In the genomic region with DNA sequence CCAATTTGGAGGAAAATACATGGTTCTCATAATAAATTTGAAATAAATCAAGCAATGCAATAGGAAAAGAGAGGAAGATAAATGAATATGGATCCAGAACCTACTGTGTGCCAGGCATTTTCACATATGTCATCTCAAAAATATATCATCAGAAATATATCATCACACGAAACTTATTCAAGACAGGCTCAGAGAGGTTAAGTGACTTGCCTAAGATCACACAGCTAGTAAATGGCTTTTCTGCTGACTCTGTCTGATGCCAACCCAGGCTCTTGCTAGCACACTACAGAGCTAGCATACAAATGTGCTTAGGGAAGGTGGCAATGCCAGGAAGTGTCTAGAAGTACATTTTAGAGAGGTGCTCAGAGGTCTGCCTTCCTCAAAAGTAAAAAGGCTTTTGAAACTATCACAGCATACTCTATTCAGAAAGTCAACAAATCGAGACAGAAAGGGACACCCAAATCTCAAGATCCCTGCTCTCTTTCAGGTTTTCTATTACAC, we compare ENCODE assay signal across 35 cellular contexts. TPM values are rescaled to one million over a fixed set of nuclear protein-coding genes. Genes with fewer than 3 reads are reported as not detected.
"Had no signal": no experiment of that assay in that cellular context is flagged by ENCODE, and none has a peak within 500 bp of the region (broad histone marks: within the 10 kb centered on the region; RNA-seq: fewer than 3 reads in every experiment).

No MANE protein-coding gene starts in this region.

- H3K36me3 ChIP-seq: ascending aorta, cardiac muscle cell had no signal

- H3K27ac ChIP-seq: ascending aorta, cardiac muscle cell, VCaP had no signal

- H3K27me3 ChIP-seq: ascending aorta, cardiac muscle cell had no signal

- H3K4me1 ChIP-seq: ascending aorta had no signal

- DNase-seq: activated B cell treated with CpG ODN at 0.5 μM for 24 hours; activated CD4-positive, alpha-beta memory T cell treated with anti-CD3 and anti-CD28 coated beads for 36 hours; activated CD4-positive, alpha-beta T cell treated with anti-CD3 and anti-CD28 coated beads for 4 hours; activated CD4-positive, alpha-beta T cell treated with anti-CD3 and anti-CD28 coated beads, Interleukin-2, amount 10 ng/mL, durations not matched to agents 24 days and 14 days; activated CD4-positive, alpha-beta T cell treated with anti-CD3 and anti-CD28 coated beads, Interleukin-2, amount 50 U/mL, for 1 hour; activated CD4-positive, alpha-beta T cell treated with anti-CD3 and anti-CD28 coated beads, Interleukin-2, amount 50 U/mL, for 4 hours; activated CD4-positive, CD25-positive, alpha-beta regulatory T cell treated with anti-CD3 and anti-CD28 coated beads, Interleukin-2, amount 50 U/mL, for 72 hours; activated CD8-positive, alpha-beta memory T cell treated with anti-CD3 and anti-CD28 coated beads, Interleukin-2, amount 50 U/mL, for 4 hours; activated CD8-positive, alpha-beta T cell treated with anti-CD3 and anti-CD28 coated beads for 36 hours; activated effector memory CD4-positive, alpha-beta T cell treated with anti-CD3 and anti-CD28 coated beads, Interleukin-2, amount 50 U/mL, for 16 hours; activated gamma-delta T cell treated with Interleukin-2 at 50 U/mL for 16 hours; activated naive CD4-positive, alpha-beta T cell; activated naive CD4-positive, alpha-beta T cell treated with anti-CD3 and anti-CD28 coated beads for 36 hours; activated naive CD4-positive, alpha-beta T cell treated with anti-CD3 and anti-CD28 coated beads, Interleukin-2, amount 50 U/mL, for 16 hours; activated naive CD8-positive, alpha-beta T cell treated with anti-CD3 and anti-CD28 coated beads for 36 hours; activated T-cell treated with anti-CD3 and anti-CD28 coated beads for 4 hours; activated T-cell treated with anti-CD3 and anti-CD28 coated beads, Interleukin-2, amount 50 U/mL, for 1 hour; activated T-cell treated with anti-CD3 and anti-CD28 coated beads, Interleukin-2, amount 50 U/mL, for 4 hours; activated T-cell treated with anti-CD3 and anti-CD28 coated beads, Interleukin-2, amount 50 U/mL, for 72 hours; amygdala; anterior cingulate cortex; caudate nucleus; cerebellar nuclear complex; T-helper 1 cell; T-helper 2 cell; T-helper 9 cell had no signal

- H3K9me3 ChIP-seq: ascending aorta had no signal

- ATAC-seq: activated CD8-positive, alpha-beta T cell treated with anti-CD3 and anti-CD28 coated beads for 36 hours; activated naive CD4-positive, alpha-beta T cell treated with anti-CD3 and anti-CD28 coated beads, Interleukin-2, amount 50 U/mL, for 72 hours; activated T-cell treated with anti-CD3 and anti-CD28 coated beads, Interleukin-2, amount 50 U/mL, for 4 hours; activated T-cell treated with anti-CD3 and anti-CD28 coated beads, Interleukin-2, amount 50 U/mL, for 72 hours; activated T-helper 17 cell treated with anti-CD3 and anti-CD28 coated beads, Interleukin-2, amount 50 U/mL, for 72 hours had no signal

- FAIRE-seq: bronchial epithelial cell, TTC549 had no signal

- H3K4me3 ChIP-seq: ascending aorta, cardiac muscle cell had no signal

RNA-seq across cellular contexts. Expression of a gene that starts 9.3 kb away (rescaled TPM):
- total RNA-seq: activated B cell treated with CpG ODN at 0.5 μM for 24 hours; activated CD4-positive, alpha-beta memory T cell treated with anti-CD3 and anti-CD28 coated beads for 36 hours; activated CD4-positive, alpha-beta T cell treated with anti-CD3 and anti-CD28 coated beads, Interleukin-2, amount 10 ng/mL, durations not matched to agents 24 days and 14 days; activated CD8-positive, alpha-beta memory T cell treated with anti-CD3 and anti-CD28 coated beads for 36 hours; activated CD8-positive, alpha-beta T cell treated with anti-CD3 and anti-CD28 coated beads for 36 hours; activated naive CD4-positive, alpha-beta T cell treated with anti-CD3 and anti-CD28 coated beads for 36 hours; activated naive CD4-positive, alpha-beta T cell treated with anti-CD3 and anti-CD28 coated beads, Interleukin-2, amount 50 U/mL, for 72 hours; activated naive CD8-positive, alpha-beta T cell treated with anti-CD3 and anti-CD28 coated beads for 36 hours; activated T-cell treated with anti-CD3 and anti-CD28 coated beads, Interleukin-2, amount 50 U/mL, for 72 hours; activated T-helper 1 cell treated with anti-CD3 and anti-CD28 coated beads, Interleukin-12 subunit alpha, Interleukin-12 subunit beta, Interleukin-2, Interleukin-4 antibody, amounts not matched to agents 30 ng/mL and 10 ng/mL and 1 ng/mL, durations not matched to agents 14 hours and 24 hours and 36 hours; activated T-helper 17 cell treated with anti-CD3 and anti-CD28 coated beads, Interleukin-2, amount 50 U/mL, for 72 hours; ascending aorta; bronchial epithelial cell; cardiac muscle cell had no signal
